In the genomic region with DNA sequence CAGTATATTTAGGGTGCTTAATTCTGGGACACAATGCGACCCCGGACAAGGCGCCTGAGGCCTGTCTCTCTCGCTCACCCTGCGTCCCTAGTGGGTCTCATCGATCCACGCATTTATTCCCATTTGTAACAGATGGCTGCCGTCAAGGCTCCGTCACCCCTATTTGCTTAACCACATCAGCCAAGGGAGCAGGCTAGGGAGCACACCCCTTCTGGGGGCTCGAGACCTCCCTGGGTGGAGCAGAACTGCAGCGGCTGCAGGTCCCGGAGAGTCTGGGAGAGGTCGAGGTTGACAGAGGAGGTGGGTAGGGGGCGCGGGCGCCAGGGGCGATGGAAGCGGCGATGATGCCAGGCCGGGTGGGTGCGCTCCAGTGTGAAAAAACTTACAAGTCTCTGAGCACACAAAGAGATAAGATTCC, we compare ENCODE assay signal across 8 cellular contexts. TPM values are rescaled to one million over a fixed set of nuclear protein-coding genes. Genes with fewer than 3 reads are reported as not detected.
DNase-seq lines count a peak whose midpoint lies in the region; ATAC-seq lines count a peak whose summit lies in the region.

No MANE protein-coding gene starts in this region.

- DNase-seq in AG08395 (ENCODE audit: low spot score), result peak; percentile 2
- peak; percentile 7 for DNase-seq in HK-2 (ENCODE audit: unreplicated experiment)
- peak; percentile 7 to 19 for DNase-seq in activated CD4-positive, alpha-beta T cell treated with anti-CD3 and anti-CD28 coated beads for 4 hours
- peak; percentile 8 for DNase-seq in effector CD4-positive, alpha-beta T cell
- DNase-seq in inferior parietal cortex (ENCODE audit: extremely low spot score), result no peak

- H3K27me3 ChIP-seq in mononuclear cell (ENCODE audit: insufficient read depth, low read length), result no peaks in the 10 kb centered on the region

- no peak for ATAC-seq in GM18502 (IDR thresholded peaks at IDR 0.05; ENCODE audit: poor library complexity, unreplicated experiment)

- H3K4me1 ChIP-seq in mononuclear cell (ENCODE audit: insufficient read depth, low read length), result peaks cover 18% of the 10 kb centered on the region

- no peaks in the 10 kb centered on the region for H3K9me3 ChIP-seq in mononuclear cell (ENCODE audit: low read depth, low read length)

- H3K27ac ChIP-seq in temporal lobe (ENCODE audit: low read depth, low read length), result peak overlapping the region; percentile 70

- peak overlapping the region; percentile 91 for H3K4me3 ChIP-seq in mononuclear cell (ENCODE audit: low read length)

RNA-seq across cellular contexts. Expression of a gene that starts 0.5 kb away (rescaled TPM):
- total RNA-seq in mononuclear cell (20.9 TPM), temporal lobe (14.8 TPM)

RNA-seq across cellular contexts. Expression of a gene that starts 2.0 kb away (rescaled TPM):
- total RNA-seq in mononuclear cell (22.6 TPM), temporal lobe (27.8 TPM)
